ENCODE assay signal across 32 cellular contexts in genomic region chr18:55144226-55144625, GRCh38.
"Had no signal": no experiment of that assay in that cellular context is flagged by ENCODE, and none has a peak within 500 bp of the region (broad histone marks: within the 10 kb centered on the region; RNA-seq: fewer than 3 reads in every experiment).

No MANE protein-coding gene starts in this region.

- ATAC-seq: activated CD8-positive, alpha-beta T cell treated with anti-CD3 and anti-CD28 coated beads for 36 hours; activated T-cell treated with anti-CD3 and anti-CD28 coated beads, Interleukin-2, amount 50 U/mL, for 72 hours; activated T-helper 17 cell treated with anti-CD3 and anti-CD28 coated beads, Interleukin-2, amount 50 U/mL, for 72 hours; body of pancreas; K562; PC-3 had no signal

- DNase-seq: activated CD4-positive, alpha-beta T cell treated with anti-CD3 and anti-CD28 coated beads, Interleukin-2, amount 10 ng/mL, durations not matched to agents 24 days and 14 days; activated CD4-positive, alpha-beta T cell treated with anti-CD3 and anti-CD28 coated beads, Interleukin-2, amount 50 U/mL, for 4 hours; activated CD8-positive, alpha-beta T cell treated with anti-CD3 and anti-CD28 coated beads for 36 hours; activated effector memory CD4-positive, alpha-beta T cell treated with anti-CD3 and anti-CD28 coated beads, Interleukin-2, amount 50 U/mL, for 16 hours; activated naive CD4-positive, alpha-beta T cell; activated naive CD4-positive, alpha-beta T cell treated with anti-CD3 and anti-CD28 coated beads, Interleukin-2, amount 50 U/mL, for 16 hours; activated naive CD8-positive, alpha-beta T cell treated with anti-CD3 and anti-CD28 coated beads for 36 hours; activated T-cell treated with anti-CD3 and anti-CD28 coated beads, Interleukin-2, amount 50 U/mL, for 1 hour; activated T-cell treated with anti-CD3 and anti-CD28 coated beads, Interleukin-2, amount 50 U/mL, for 72 hours; amygdala; body of pancreas; caudate nucleus; NCI-H1105; NCI-H1417 treated with DMSO at 0.1 percent for 48 hours; NCI-H187 treated with DMSO at 0.1 percent for 48 hours; NCI-H2081; NCI-H2227 treated with DMSO at 0.1 percent for 48 hours; NCI-H446; NCI-H524; NCI-H69; NCI-H82; NK-92 treated with Interleukin-12 subunit alpha and Interleukin-12 subunit beta, amount 100 ng/mL, for 24 hours; PC-3; Peyer's patch; RPMI8226; SHP77 treated with DMSO at 0.1 percent for 48 hours; SK-N-SH had no signal

- H3K4me3 ChIP-seq: ascending aorta, body of pancreas, breast epithelium, K562, Peyer's patch, SJSA1 had no signal
